8 cellular contexts compared by ENCODE assay signal in genomic region chr12:76764856-76765255, GRCh38. TPM values are rescaled to one million over a fixed set of nuclear protein-coding genes. Genes with fewer than 3 reads are reported as not detected.
DNase-seq lines count a peak whose midpoint lies in the region; ATAC-seq and TF ChIP-seq lines count a peak whose summit lies in the region.

No MANE protein-coding gene starts in this region.

- no peak for DNase-seq in activated CD4-positive, alpha-beta T cell treated with anti-CD3 and anti-CD28 coated beads for 36 hours
- DNase-seq in activated CD4-positive, alpha-beta T cell treated with anti-CD3 and anti-CD28 coated beads, Interleukin-2, amount 50 U/mL, for 1 hour, result no peak
- DNase-seq in epithelial cell of proximal tubule (ENCODE audit: low read depth) (no peak), osteocyte (ENCODE audit: extremely low spot score, unreplicated experiment) (no peak)
- no peak for DNase-seq in activated effector memory CD4-positive, alpha-beta T cell treated with anti-CD3 and anti-CD28 coated beads, Interleukin-2, amount 50 U/mL, for 16 hours

- H3K27ac Mint-ChIP-seq in activated CD4-positive, alpha-beta T cell treated with anti-CD3 and anti-CD28 coated beads for 36 hours, result peak overlapping the region; percentile 97
- H3K27ac Mint-ChIP-seq in osteocyte (ENCODE audit: unreplicated experiment), result peak overlapping the region; percentile 98

- TF ChIP-seq CTCF in epithelial cell of proximal tubule (conservative IDR thresholded peaks at IDR 0.05; ENCODE audit: low read depth, low read length) (no peak), osteocyte (IDR thresholded peaks at IDR 0.05) (no peak)

- H3K4me1 Mint-ChIP-seq in activated CD4-positive, alpha-beta T cell treated with anti-CD3 and anti-CD28 coated beads for 36 hours, result peaks cover 43% of the 10 kb centered on the region
- peaks cover 28% of the 10 kb centered on the region for H3K4me1 Mint-ChIP-seq in osteocyte (ENCODE audit: unreplicated experiment)

- intact Hi-C loops in activated CD4-positive, alpha-beta T cell treated with anti-CD3 and anti-CD28 coated beads for 36 hours (cut with DNase I, micrococcal nuclease), result loop anchor here (1.0 to 10.0 kb wide), 9 partner anchors 26 to 1373 kb away; partner anchors contain the start of genes NAP1L1 (in 2 of the 2), OSBPL8 (in 2 of the 2), BBS10 (in 1 of the 2) and CSRP2 (in 1 of the 2)

- CTCF ChIA-PET in activated CD4-positive, alpha-beta T cell treated with anti-CD3 and anti-CD28 coated beads for 36 hours (lab: Charles Lee), result interaction anchor here (0.5 to 2.1 kb wide), 4 partner anchors 12 to 416 kb away, joined by 3 to 5 read pairs (median 4); partner anchors contain the start of gene BBS10

- no peaks in the 10 kb centered on the region for H3K9me3 Mint-ChIP-seq in activated CD4-positive, alpha-beta T cell treated with anti-CD3 and anti-CD28 coated beads for 36 hours (ENCODE audit: low read depth)
- no peaks in the 10 kb centered on the region for H3K9me3 Mint-ChIP-seq in osteocyte (ENCODE audit: unreplicated experiment)

- no peaks in the 10 kb centered on the region for H3K27me3 Mint-ChIP-seq in activated CD4-positive, alpha-beta T cell treated with anti-CD3 and anti-CD28 coated beads for 36 hours
- no peaks in the 10 kb centered on the region for H3K27me3 Mint-ChIP-seq in osteocyte (ENCODE audit: unreplicated experiment)

- H3K4me3 ChIP-seq in epithelial cell of proximal tubule (ENCODE audit: low read depth, low read length), result peak overlapping the region; percentile 92

- peaks cover 2% of the 10 kb centered on the region for H3K36me3 Mint-ChIP-seq in activated CD4-positive, alpha-beta T cell treated with anti-CD3 and anti-CD28 coated beads for 36 hours (ENCODE audit: low read depth)
- H3K36me3 Mint-ChIP-seq in osteocyte (ENCODE audit: unreplicated experiment), result no peaks in the 10 kb centered on the region

- POLR2A ChIA-PET in activated CD4-positive, alpha-beta T cell treated with anti-CD3 and anti-CD28 coated beads for 36 hours (lab: Charles Lee), result interaction anchor here (0.6 kb wide), 1 partner anchor 176 kb away, joined by 3 read pairs; no protein-coding TSS in a partner anchor

- peak overlapping the region; percentile 96 for H3K4me3 Mint-ChIP-seq in activated CD4-positive, alpha-beta T cell treated with anti-CD3 and anti-CD28 coated beads for 36 hours
- H3K4me3 Mint-ChIP-seq in osteocyte (ENCODE audit: unreplicated experiment), result peak overlapping the region; percentile 96

- ATAC-seq in activated CD4-positive, alpha-beta T cell treated with anti-CD3 and anti-CD28 coated beads for 36 hours, result no peak
- ATAC-seq in SK-N-SH treated with all-trans-retinoic acid at 6 μM for 48 hours (peak; percentile 14), GM19452 (IDR thresholded peaks at IDR 0.05; ENCODE audit: unreplicated experiment) (no peak), HG02884 (IDR thresholded peaks at IDR 0.05; ENCODE audit: unreplicated experiment) (no peak)

TF ChIP-seq in SK-N-SH treated with all-trans-retinoic acid at 6 μM for 48 hours, 23 proteins besides CTCF, POLR2A, EP300 and RAD21:
- TF ChIP-seq GLIS3 (CRISPR knock-in tag; IDR thresholded peaks at IDR 0.05) (no peak), OSR1 (CRISPR knock-in tag; IDR thresholded peaks at IDR 0.05) (no peak), SNAI2 (CRISPR knock-in tag; IDR thresholded peaks at IDR 0.05) (no peak), TOX (CRISPR knock-in tag; IDR thresholded peaks at IDR 0.05; ENCODE audit: borderline replicate concordance) (no peak), ZNF565 (CRISPR knock-in tag; conservative IDR thresholded peaks at IDR 0.05; ENCODE audit: low read depth) (no peak), POU6F1 (CRISPR knock-in tag; IDR thresholded peaks at IDR 0.05; ENCODE audit: borderline replicate concordance, low read depth) (no peak), PPARA (CRISPR knock-in tag; IDR thresholded peaks at IDR 0.05; ENCODE audit: borderline replicate concordance) (no peak), BACH2 (CRISPR knock-in tag; IDR thresholded peaks at IDR 0.05; ENCODE audit: borderline replicate concordance) (no peak), ARNTL (CRISPR knock-in tag; IDR thresholded peaks at IDR 0.05; ENCODE audit: borderline replicate concordance, low read depth) (no peak), ZNF70 (CRISPR knock-in tag; IDR thresholded peaks at IDR 0.05) (no peak), PATZ1 (CRISPR knock-in tag; IDR thresholded peaks at IDR 0.05; ENCODE audit: borderline replicate concordance) (no peak), CSRNP3 (CRISPR knock-in tag; IDR thresholded peaks at IDR 0.05) (no peak), ZFP3 (CRISPR knock-in tag; IDR thresholded peaks at IDR 0.05) (no peak), ZNF8 (CRISPR knock-in tag; IDR thresholded peaks at IDR 0.05) (no peak), ESRRG (CRISPR knock-in tag; IDR thresholded peaks at IDR 0.05) (no peak), ZC3H10 (CRISPR knock-in tag; IDR thresholded peaks at IDR 0.05) (no peak), ISL1 (CRISPR knock-in tag; IDR thresholded peaks at IDR 0.05) (no peak), RARB (CRISPR knock-in tag; IDR thresholded peaks at IDR 0.05) (no peak), ZFP30 (CRISPR knock-in tag; IDR thresholded peaks at IDR 0.05) (no peak)

RNA-seq across cellular contexts. Expression of gene ZDHHC17, which starts 0.9 kb away (rescaled TPM):
- 10 to 100 TPM; 17.6 to 22.7 TPM for total RNA-seq in activated CD4-positive, alpha-beta T cell treated with anti-CD3 and anti-CD28 coated beads for 36 hours
- total RNA-seq in epithelial cell of proximal tubule, result 12.6 and 23.6 TPM in 2 replicates
- 41.1 and 44.3 TPM in 2 replicates for total RNA-seq in osteocyte
